In genomic region chr21:31766895-31767294, GRCh38 we compare ENCODE assay signal across 25 cellular contexts.
"Had no signal": no experiment of that assay in that cellular context is flagged by ENCODE, and none has a peak within 500 bp of the region (broad histone marks: within the 10 kb centered on the region; RNA-seq: fewer than 3 reads in every experiment).

No MANE protein-coding gene starts in this region.

- H3K9me3 ChIP-seq: colonic mucosa, gastrocnemius medialis, left lung, mucosa of descending colon, prostate gland, right atrium auricular region, stomach, thyroid gland, vagina had no signal

- H3K4me3 Mint-ChIP-seq: dendritic cell treated with granulocyte-macrophage colony-stimulating factor and Interleukin-4, amounts not matched to agents 40 ng/mL and 50 ng/mL, for 4 days; endodermal cell; mesothelial cell of epicardium; nephron had no signal

- H3K36me3 Mint-ChIP-seq: mesothelial cell of epicardium had no signal

- H3K27me3 Mint-ChIP-seq: dendritic cell treated with granulocyte-macrophage colony-stimulating factor and Interleukin-4, amounts not matched to agents 40 ng/mL and 50 ng/mL, for 4 days; naive B cell had no signal

- H3K27ac ChIP-seq: colonic mucosa, epithelial cell of prostate, gastrocnemius medialis, left lung, prostate gland, right atrium auricular region, stomach, thyroid gland, vagina had no signal

- H3K4me2 ChIP-seq: smooth muscle cell had no signal

- H3K4me3 ChIP-seq: colonic mucosa, gastrocnemius medialis, left lung, mucosa of descending colon, prostate gland, right atrium auricular region, smooth muscle cell, stomach, thyroid gland, vagina had no signal

- H3K9me3 Mint-ChIP-seq: nephron had no signal

- H3K27me3 ChIP-seq: colonic mucosa, gastrocnemius medialis, left lung, right atrium auricular region, stomach, thyroid gland, vagina had no signal

- DNase-seq: colonic mucosa; effector CD8-positive, alpha-beta T cell; endodermal cell; foreskin fibroblast; gastrocnemius medialis; head of caudate nucleus; kidney; left lung; mesenchymal stem cell; mucosa of descending colon; naive B cell; nucleus accumbens; stimulated activated CD4-positive, alpha-beta T cell treated with anti-CD3 and anti-CD28 coated beads, Interleukin-12 subunit alpha, Interleukin-12 subunit beta, amount 100 ng/mL, for 4 hours; stimulated activated CD8-positive, alpha-beta memory T cell treated with anti-CD3 and anti-CD28 coated beads, Interleukin-4, amount 100 ng/mL, for 48 hours; stimulated activated naive CD4-positive, alpha-beta T cell treated with Interleukin-2 at 50 U/mL for 16 hours; stomach; thyroid gland had no signal

- H3K27ac Mint-ChIP-seq: dendritic cell treated with granulocyte-macrophage colony-stimulating factor and Interleukin-4, amounts not matched to agents 40 ng/mL and 50 ng/mL, for 4 days; endodermal cell; mesothelial cell of epicardium; nephron had no signal

- H3K36me3 ChIP-seq: colonic mucosa, gastrocnemius medialis, left lung, prostate gland, right atrium auricular region, stomach, thyroid gland, vagina had no signal

- H3K4me1 Mint-ChIP-seq: endodermal cell, mesothelial cell of epicardium, nephron had no signal
